In genomic region chr1:1692714-1693647, GRCh38 we compare ENCODE assay signal across 8 cellular contexts. TPM values are rescaled to one million over a fixed set of nuclear protein-coding genes. Genes with fewer than 3 reads are reported as not detected.
A peak's percentile ranks its signal among the peaks of the same experiment; 100 is the strongest.
DNase-seq lines count a peak whose midpoint lies in the region; ATAC-seq and TF ChIP-seq lines count a peak whose summit lies in the region.
"Not testable (repeated sequence)": the region's sequence is repeated elsewhere in the genome, so short reads cannot be mapped to it uniquely, and the experiment has no call there.

Gene SLC35E2B, minus strand, starts transcription at chr1:1692795. Its CDS starts 16,096 bp downstream, at chr1:1676699.

- ATAC-seq in natural killer cell treated with Interleukin-12 subunit alpha and Interleukin-12 subunit beta and Interleukin-15 and Interleukin-18, amount 100 ng/mL, for 72 hours: peak; percentile 90 to 91
- ATAC-seq in stimulated activated naive B cell treated with anti-CD40 and anti-IgM and Interleukin-4, amounts not matched to agents 10 μg/mL and 1 μg/mL and 100 μg/mL, for 72 hours (replicated peaks): peak; percentile 79 to 82

- not testable (repeated sequence) for H3K79me2 ChIP-seq in DOHH2 (ENCODE audit: control insufficient read depth, low read length)
- peaks cover 11% of the 10 kb centered on the region for H3K79me2 ChIP-seq in fibroblast of lung (ENCODE audit: control insufficient read depth, insufficient read depth, low read length)

- H4K20me1 ChIP-seq in DOHH2 (ENCODE audit: control insufficient read depth, insufficient read depth, low read depth, low read length); fibroblast of lung (ENCODE audit: control insufficient read depth, extremely low read depth, insufficient read depth, low read length): not testable (repeated sequence)

- not testable (repeated sequence) for H3F3A ChIP-seq in DOHH2 (ENCODE audit: control insufficient read depth, insufficient read depth)

- H3K36me3 Mint-ChIP-seq in activated T-helper 1 cell treated with anti-CD3 and anti-CD28 coated beads, Interleukin-12 subunit alpha, Interleukin-12 subunit beta, Interleukin-2, Interleukin-4 antibody, amounts not matched to agents 30 ng/mL and 10 ng/mL and 1 ng/mL, durations not matched to agents 14 hours and 24 hours and 36 hours (ENCODE audit: low read depth); natural killer cell treated with Interleukin-12 subunit alpha and Interleukin-12 subunit beta and Interleukin-15 and Interleukin-18, amount 100 ng/mL, for 72 hours; stimulated activated naive B cell treated with anti-CD40 and anti-IgM and Interleukin-4, amounts not matched to agents 10 μg/mL and 1 μg/mL and 100 μg/mL, for 72 hours: not testable (repeated sequence)

- H3K9me2 ChIP-seq in DOHH2 (replicated peaks; ENCODE audit: control insufficient read depth, low read length): not testable (repeated sequence)

- not testable (repeated sequence) for H3K9me3 Mint-ChIP-seq in activated T-helper 1 cell treated with anti-CD3 and anti-CD28 coated beads, Interleukin-12 subunit alpha, Interleukin-12 subunit beta, Interleukin-2, Interleukin-4 antibody, amounts not matched to agents 30 ng/mL and 10 ng/mL and 1 ng/mL, durations not matched to agents 14 hours and 24 hours and 36 hours; natural killer cell treated with Interleukin-12 subunit alpha and Interleukin-12 subunit beta and Interleukin-15 and Interleukin-18, amount 100 ng/mL, for 72 hours; stimulated activated naive B cell treated with anti-CD40 and anti-IgM and Interleukin-4, amounts not matched to agents 10 μg/mL and 1 μg/mL and 100 μg/mL, for 72 hours

- DNase-seq in GOT3 (lab: John Stamatoyannopoulos, UW): peak; percentile 85
- DNase-seq in LNCaP clone FGC (ENCODE audit: low read depth): peak; percentile 82
- DNase-seq in RPMI8226: peak; percentile 98
- DNase-seq in activated T-helper 1 cell treated with anti-CD3 and anti-CD28 coated beads, Interleukin-12 subunit alpha, Interleukin-12 subunit beta, Interleukin-2, Interleukin-4 antibody, amounts not matched to agents 30 ng/mL and 10 ng/mL and 1 ng/mL, durations not matched to agents 14 hours and 24 hours and 36 hours (ENCODE audit: low spot score): peak; percentile 93
- DNase-seq in fibroblast of lung (ENCODE audit: low read depth in 2 of 2): peak; percentile 93 to 97
- peak; percentile 96 for DNase-seq in natural killer cell treated with Interleukin-12 subunit alpha and Interleukin-12 subunit beta and Interleukin-15 and Interleukin-18, amount 100 ng/mL, for 72 hours (ENCODE audit: low spot score)
- DNase-seq in stimulated activated naive B cell treated with anti-CD40 and anti-IgM and Interleukin-4, amounts not matched to agents 10 μg/mL and 1 μg/mL and 100 μg/mL, for 72 hours: peak; percentile 95

- intact Hi-C loops in activated T-helper 1 cell treated with anti-CD3 and anti-CD28 coated beads, Interleukin-12 subunit alpha, Interleukin-12 subunit beta, Interleukin-2, Interleukin-4 antibody, amounts not matched to agents 30 ng/mL and 10 ng/mL and 1 ng/mL, durations not matched to agents 14 hours and 24 hours and 36 hours (cut with micrococcal nuclease): loop anchor here (5.0 kb wide), 1 partner anchor 54 kb away; no protein-coding TSS in a partner anchor

- H3K27ac Mint-ChIP-seq in activated T-helper 1 cell treated with anti-CD3 and anti-CD28 coated beads, Interleukin-12 subunit alpha, Interleukin-12 subunit beta, Interleukin-2, Interleukin-4 antibody, amounts not matched to agents 30 ng/mL and 10 ng/mL and 1 ng/mL, durations not matched to agents 14 hours and 24 hours and 36 hours: peak within 1 kb of the TSS; percentile 94
- peak within 1 kb of the TSS in 1 of 2 donors; percentile 53 for H3K27ac Mint-ChIP-seq in natural killer cell treated with Interleukin-12 subunit alpha and Interleukin-12 subunit beta and Interleukin-15 and Interleukin-18, amount 100 ng/mL, for 72 hours
- peak within 1 kb of the TSS; percentile 98 for H3K27ac Mint-ChIP-seq in stimulated activated naive B cell treated with anti-CD40 and anti-IgM and Interleukin-4, amounts not matched to agents 10 μg/mL and 1 μg/mL and 100 μg/mL, for 72 hours

- H3K4me3 ChIP-seq in DOHH2 (ENCODE audit: low read length) (peak within 1 kb of the TSS; percentile 66), LNCaP clone FGC (ENCODE audit: low read depth, low read length) (peak within 1 kb of the TSS; percentile 58), fibroblast of lung (replicated peaks in 1 of 4; ENCODE audit: control extremely low read depth in 1 of 4, insufficient read depth in 1 of 4, low read depth in 3 of 4, low read length in 4 of 4) (peak within 1 kb of the TSS; percentile 31 to 54 (median 44))

- not testable (repeated sequence) for H2AFZ ChIP-seq in fibroblast of lung (ENCODE audit: low read length)

- not testable (repeated sequence) for H3K9me3 ChIP-seq in DOHH2 (ENCODE audit: control insufficient read depth, insufficient read depth, low read length); fibroblast of lung (ENCODE audit: control insufficient read depth, insufficient read depth, low read depth, low read length)

- H3K27me3 Mint-ChIP-seq in activated T-helper 1 cell treated with anti-CD3 and anti-CD28 coated beads, Interleukin-12 subunit alpha, Interleukin-12 subunit beta, Interleukin-2, Interleukin-4 antibody, amounts not matched to agents 30 ng/mL and 10 ng/mL and 1 ng/mL, durations not matched to agents 14 hours and 24 hours and 36 hours (ENCODE audit: insufficient read depth); natural killer cell treated with Interleukin-12 subunit alpha and Interleukin-12 subunit beta and Interleukin-15 and Interleukin-18, amount 100 ng/mL, for 72 hours; stimulated activated naive B cell treated with anti-CD40 and anti-IgM and Interleukin-4, amounts not matched to agents 10 μg/mL and 1 μg/mL and 100 μg/mL, for 72 hours: not testable (repeated sequence)

- not testable (repeated sequence) for H3K36me3 ChIP-seq in DOHH2 (ENCODE audit: control insufficient read depth, low read length); fibroblast of lung (ENCODE audit: control insufficient read depth, insufficient read depth, low read length)

- peak within 1 kb of the TSS; percentile 81 for H3K4me3 Mint-ChIP-seq in activated T-helper 1 cell treated with anti-CD3 and anti-CD28 coated beads, Interleukin-12 subunit alpha, Interleukin-12 subunit beta, Interleukin-2, Interleukin-4 antibody, amounts not matched to agents 30 ng/mL and 10 ng/mL and 1 ng/mL, durations not matched to agents 14 hours and 24 hours and 36 hours
- H3K4me3 Mint-ChIP-seq in natural killer cell treated with Interleukin-12 subunit alpha and Interleukin-12 subunit beta and Interleukin-15 and Interleukin-18, amount 100 ng/mL, for 72 hours: peak within 1 kb of the TSS; percentile 62
- peak within 1 kb of the TSS; percentile 83 for H3K4me3 Mint-ChIP-seq in stimulated activated naive B cell treated with anti-CD40 and anti-IgM and Interleukin-4, amounts not matched to agents 10 μg/mL and 1 μg/mL and 100 μg/mL, for 72 hours

- not testable (repeated sequence) for H3K27me3 ChIP-seq in DOHH2 (ENCODE audit: control insufficient read depth, low read length); fibroblast of lung (ENCODE audit: control insufficient read depth, insufficient read depth, low read length)

- H3K4me2 ChIP-seq in DOHH2 (ENCODE audit: low read length): peak within 1 kb of the TSS; percentile 52
- H3K4me2 ChIP-seq in fibroblast of lung (ENCODE audit: extremely low read depth, insufficient read depth, low read length): not testable (repeated sequence)

- H3K27ac ChIP-seq in DOHH2 (ENCODE audit: low read depth, low read length): peak within 1 kb of the TSS; percentile 76
- H3K27ac ChIP-seq in fibroblast of lung (ENCODE audit: insufficient read depth, low read length): peak within 1 kb of the TSS; percentile 73

- TF ChIP-seq CTCF in DOHH2 (IDR thresholded peaks at IDR 0.05; ENCODE audit: low read depth, low read length, poor library complexity, severe bottlenecking): not testable (repeated sequence)
- TF ChIP-seq CTCF in LNCaP clone FGC (IDR thresholded peaks at IDR 0.05; ENCODE audit: control insufficient read depth, extremely low read depth, insufficient read depth) (peak; percentile 28), fibroblast of lung (conservative IDR thresholded peaks at IDR 0.05 in 1 of 2, IDR thresholded peaks at IDR 0.05 in 1 of 2; ENCODE audit: low read depth in 1 of 2, low read length in 2 of 2) (peak in 1 of 2 donors; percentile 38)

- not testable (repeated sequence) for H3K4me1 ChIP-seq in DOHH2 (ENCODE audit: control insufficient read depth, low read length); fibroblast of lung (ENCODE audit: control insufficient read depth, extremely low read depth, insufficient read depth, low read length)

- H3K9ac ChIP-seq in fibroblast of lung (ENCODE audit: insufficient read depth, low read length): peak within 1 kb of the TSS; percentile 70

- not testable (repeated sequence) for H3K4me1 Mint-ChIP-seq in activated T-helper 1 cell treated with anti-CD3 and anti-CD28 coated beads, Interleukin-12 subunit alpha, Interleukin-12 subunit beta, Interleukin-2, Interleukin-4 antibody, amounts not matched to agents 30 ng/mL and 10 ng/mL and 1 ng/mL, durations not matched to agents 14 hours and 24 hours and 36 hours (ENCODE audit: low read depth); natural killer cell treated with Interleukin-12 subunit alpha and Interleukin-12 subunit beta and Interleukin-15 and Interleukin-18, amount 100 ng/mL, for 72 hours (ENCODE audit: low read depth in 2 of 2); stimulated activated naive B cell treated with anti-CD40 and anti-IgM and Interleukin-4, amounts not matched to agents 10 μg/mL and 1 μg/mL and 100 μg/mL, for 72 hours

RNA-seq across cellular contexts. Expression of gene SLC35E2B, which starts in this region (rescaled TPM):
- 40.8 and 41.1 TPM in 2 replicates for total RNA-seq in activated T-helper 1 cell treated with anti-CD3 and anti-CD28 coated beads, Interleukin-12 subunit alpha, Interleukin-12 subunit beta, Interleukin-2, Interleukin-4 antibody, amounts not matched to agents 30 ng/mL and 10 ng/mL and 1 ng/mL, durations not matched to agents 14 hours and 24 hours and 36 hours
- 37.2 and 55.8 TPM in 2 replicates for total RNA-seq in fibroblast of lung
- polyA plus RNA-seq in fibroblast of lung: 17.5 and 25.5 TPM in 2 replicates
- polyA plus RNA-seq in fibroblast of lung (2012): 21.2 and 29.2 TPM in 2 replicates
- polyA minus RNA-seq in fibroblast of lung (ENCODE audit: low replicate concordance): 45.3 and 64.6 TPM in 2 replicates
- total RNA-seq in natural killer cell treated with Interleukin-12 subunit alpha and Interleukin-12 subunit beta and Interleukin-15 and Interleukin-18, amount 100 ng/mL, for 72 hours: 10 to 100 TPM; 32.8 to 34.6 TPM

Comparison
In these comparisons a context has a peak if more than half of its experiments do, and no peak if none do; other contexts are left out.
1. Peak in every context shown above with its lines: DNase-seq, ATAC-seq, H3K4me3 ChIP-seq and H3K27ac ChIP-seq.